ENCODE assay signal across 3 cellular contexts in genomic region chr19:10526887-10527286, GRCh38. TPM values are rescaled to one million over a fixed set of nuclear protein-coding genes. Genes with fewer than 3 reads are reported as not detected.
"Had no signal": no experiment of that assay in that cellular context is flagged by ENCODE, and none has a peak within 500 bp of the region (broad histone marks: within the 10 kb centered on the region; RNA-seq: fewer than 3 reads in every experiment).

No MANE protein-coding gene starts in this region.

RNA-seq across cellular contexts. Expression of gene S1PR5, which starts 9.6 kb away (rescaled TPM):
- total RNA-seq: OCI-LY7, Peyer's patch, RPMI7951 had no signal
